In the genomic region with DNA sequence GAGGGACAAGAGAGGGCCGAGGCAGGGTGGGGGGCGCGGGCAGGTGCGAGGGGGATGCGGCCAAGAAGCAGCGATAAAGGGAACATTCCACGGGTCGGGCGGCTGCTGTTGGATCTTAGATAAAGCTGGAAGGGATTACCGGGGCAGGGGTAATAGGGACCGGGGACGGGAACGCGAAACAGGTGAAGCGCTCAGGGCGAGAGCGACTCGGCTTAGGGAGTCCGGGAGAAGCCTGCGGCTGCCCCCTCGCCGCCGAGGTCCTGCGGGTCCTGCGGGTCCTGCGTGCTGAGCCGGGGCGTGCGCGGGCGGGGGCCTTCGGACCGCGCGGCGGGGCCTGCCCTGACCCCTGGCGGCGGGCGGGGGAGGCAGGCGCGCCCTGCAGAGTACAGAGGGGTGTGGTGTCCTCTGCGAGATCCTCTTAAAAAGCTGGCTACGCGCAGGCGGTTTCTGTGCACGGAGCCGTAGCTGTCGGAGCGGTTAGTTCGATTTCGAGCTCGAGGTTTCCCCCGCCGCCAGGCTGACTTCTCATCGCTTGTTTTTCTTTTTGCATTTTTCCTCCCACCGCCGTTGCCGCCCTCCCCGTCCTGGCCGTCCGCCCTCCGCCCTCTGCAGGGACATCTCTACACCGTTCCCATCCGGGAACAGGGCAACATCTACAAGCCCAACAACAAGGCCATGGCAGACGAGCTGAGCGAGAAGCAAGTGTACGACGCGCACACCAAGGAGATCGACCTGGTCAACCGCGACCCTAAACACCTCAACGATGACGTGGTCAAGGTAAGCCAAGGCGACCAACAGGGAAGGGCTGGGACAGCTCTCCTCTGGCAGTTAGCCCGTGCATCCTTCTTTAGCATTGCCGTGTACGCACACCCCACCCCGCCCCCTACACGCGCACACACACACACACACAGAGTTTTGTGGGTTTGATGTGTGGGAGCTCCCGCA, we compare ENCODE assay signal across 8 cellular contexts. TPM values are rescaled to one million over a fixed set of nuclear protein-coding genes. Genes with fewer than 3 reads are reported as not detected.
DNase-seq lines count a peak whose midpoint lies in the region; ATAC-seq and TF ChIP-seq lines count a peak whose summit lies in the region.

No MANE protein-coding gene starts in this region.

- peaks cover 19% of the 10 kb centered on the region for H3K4me1 ChIP-seq in CD8-positive, alpha-beta memory T cell (ENCODE audit: insufficient read depth, low read length)
- H3K4me1 ChIP-seq in Panc1 (ENCODE audit: control insufficient read depth, insufficient read depth, low read length) (peaks cover 67% of the 10 kb centered on the region), tibial artery (peaks cover 0 to 52% (median 11%) of the 10 kb centered on the region in 4 donors)

- peak overlapping the region; percentile 75 for H3K4me3 ChIP-seq in CD8-positive, alpha-beta memory T cell (ENCODE audit: low read length)
- H3K4me3 ChIP-seq in Panc1 (ENCODE audit: low read depth in 2 of 2, low read length in 2 of 2), result peak overlapping the region; percentile 78 to 90
- peak overlapping the region; percentile 76 to 90 for H3K4me3 ChIP-seq in tibial artery

- peak overlapping the region in 1 of 8 donors; percentile 9 for H3K27ac Mint-ChIP-seq in CD8-positive, alpha-beta memory T cell
- H3K27ac Mint-ChIP-seq in neural crest cell (ENCODE audit: unreplicated experiment), result no peak overlapping the region

- H3K27ac ChIP-seq in CD8-positive, alpha-beta memory T cell (ENCODE audit: low read depth, low read length), result no peak overlapping the region
- H3K27ac ChIP-seq in Panc1 (ENCODE audit: low read length) (peak overlapping the region; percentile 99), tibial artery (peak overlapping the region; percentile 93 to 99)

- no peaks in the 10 kb centered on the region for H3K9me3 ChIP-seq in CD8-positive, alpha-beta memory T cell (ENCODE audit: low read length)
- H3K9me3 ChIP-seq in Panc1 (ENCODE audit: control insufficient read depth, insufficient read depth, low read depth, low read length), result no peaks in the 10 kb centered on the region
- no peaks in the 10 kb centered on the region for H3K9me3 ChIP-seq in tibial artery

- peaks cover 29 to 31% (median 29%) of the 10 kb centered on the region in 3 donors for H3K4me1 Mint-ChIP-seq in CD8-positive, alpha-beta memory T cell
- peaks cover 38% of the 10 kb centered on the region for H3K4me1 Mint-ChIP-seq in neural crest cell

- TF ChIP-seq CTCF in Panc1 (IDR thresholded peaks at IDR 0.05), result peak; percentile 98
- TF ChIP-seq CTCF in neural crest cell (conservative IDR thresholded peaks at IDR 0.05), result peak; percentile 83
- peak; percentile 83 to 90 for TF ChIP-seq CTCF in tibial artery (IDR thresholded peaks at IDR 0.05)

- POLR2A ChIA-PET in CD8-positive, alpha-beta memory T cell (lab: Charles Lee), result interaction anchor here (0.6 to 1.3 kb wide), 4 partner anchors 39 to 293 kb away, joined by 3 read pairs; no protein-coding TSS in a partner anchor
- POLR2A ChIA-PET in Panc1 (lab: Charles Lee), result interaction anchor here (0.5 to 2.7 kb wide), 11 partner anchors 11 to 268 kb away, joined by 3 to 13 read pairs (median 6); no protein-coding TSS in a partner anchor

- peaks cover 35% of the 10 kb centered on the region for H3K27me3 ChIP-seq in CD8-positive, alpha-beta memory T cell (ENCODE audit: insufficient read depth, low read length, poor library complexity, severe bottlenecking)
- H3K27me3 ChIP-seq in Panc1 (ENCODE audit: control insufficient read depth, insufficient read depth, low read length) (no peaks in the 10 kb centered on the region), tibial artery (no peaks in the 10 kb centered on the region)

- H3K9me3 Mint-ChIP-seq in CD8-positive, alpha-beta memory T cell, result no peaks in the 10 kb centered on the region
- H3K9me3 Mint-ChIP-seq in neural crest cell, result no peaks in the 10 kb centered on the region

- intact Hi-C loops in Panc1 (cut with micrococcal nuclease; ENCODE audit: unreplicated experiment) (loop anchor here (2.0 to 10.0 kb wide), 2 partner anchors 101 to 267 kb away; no protein-coding TSS in a partner anchor), tibial artery (cut with DNase I; ENCODE audit: low total_unique reads) (loop anchor here (5.0 kb wide), 2 partner anchors 56 to 269 kb away; no protein-coding TSS in a partner anchor)

- H3K36me3 ChIP-seq in CD8-positive, alpha-beta memory T cell (ENCODE audit: insufficient read depth, low read length), result no peaks in the 10 kb centered on the region
- H3K36me3 ChIP-seq in Panc1 (ENCODE audit: control insufficient read depth, insufficient read depth, low read length) (peaks cover 34% of the 10 kb centered on the region), tibial artery (peaks cover 0 to 6% (median 0%) of the 10 kb centered on the region in 3 donors)

- H3K4me3 Mint-ChIP-seq in CD8-positive, alpha-beta memory T cell, result peak overlapping the region; percentile 77 to 95 (median 85)
- peak overlapping the region; percentile 90 for H3K4me3 Mint-ChIP-seq in neural crest cell

- peak; percentile 46 to 75 (median 55) for DNase-seq in CD8-positive, alpha-beta memory T cell
- no peak for DNase-seq in Panc1 (ENCODE audit: low read depth, low spot score)
- DNase-seq in activated gamma-delta T cell treated with Interleukin-2 at 50 U/mL for 16 hours, result peak; percentile 52
- DNase-seq in foreskin melanocyte, result peak; percentile 66
- DNase-seq in neural crest cell (ENCODE audit: low read depth, low spot score), result peak; percentile 60
- DNase-seq in tibial artery, result peak; percentile 78 to 92

- BruUV-seq in Panc1 (replicated peaks; lab: Mats Ljungman, UMichigan), result no TSS peak

- no peaks in the 10 kb centered on the region for H3K36me3 Mint-ChIP-seq in CD8-positive, alpha-beta memory T cell
- no peaks in the 10 kb centered on the region for H3K36me3 Mint-ChIP-seq in neural crest cell (ENCODE audit: low read depth)

- in situ Hi-C loops in Panc1 (cut with HindIII; ENCODE audit: low pct_unique_long_range_greater_than_20kb, low sequenced_read_pairs), result no loop called here

- ATAC-seq in GM19328 (IDR thresholded peaks at IDR 0.05; ENCODE audit: unreplicated experiment), result peak; percentile 88
- peak; percentile 92 for ATAC-seq in HG03432 (IDR thresholded peaks at IDR 0.05; ENCODE audit: unreplicated experiment)
- peak; percentile 77 for ATAC-seq in Panc1

- H3K27me3 Mint-ChIP-seq in CD8-positive, alpha-beta memory T cell, result peaks cover 42 to 71% of the 10 kb centered on the region in 2 donors
- H3K27me3 Mint-ChIP-seq in neural crest cell (ENCODE audit: low read depth), result peaks cover 75% of the 10 kb centered on the region

- CTCF ChIA-PET in CD8-positive, alpha-beta memory T cell (lab: Charles Lee), result interaction anchor here (0.6 to 3.1 kb wide), 48 partner anchors 8 to 390 kb away, joined by 3 to 21 read pairs (median 4); partner anchors contain the start of genes CAV2 and TES
- CTCF ChIA-PET in Panc1 (lab: Charles Lee), result interaction anchor here (0.6 to 1.2 kb wide), 5 partner anchors 11 to 63 kb away, joined by 3 to 5 read pairs (median 3); partner anchors contain the start of gene CAV2

RNA-seq across cellular contexts. Expression of gene CAV1, which starts 1.3 kb away (rescaled TPM):
- 1 to 10 TPM; 2.3 to 2.5 TPM for total RNA-seq in CD8-positive, alpha-beta memory T cell
- polyA plus RNA-seq in CD8-positive, alpha-beta memory T cell, result not detected
- total RNA-seq in Panc1 (2021; ENCODE audit: unreplicated experiment), result 496 TPM
- 465 TPM for polyA plus RNA-seq in Panc1 (2012; ENCODE audit: insufficient read length)
- total RNA-seq in neural crest cell, result 3.7 and 5.3 TPM in 2 replicates

RNA-seq across cellular contexts. Expression of gene CAV2, which starts 26.6 kb away (rescaled TPM):
- total RNA-seq in CD8-positive, alpha-beta memory T cell, result not detected
- not detected for polyA plus RNA-seq in CD8-positive, alpha-beta memory T cell
- total RNA-seq in Panc1 (2021; ENCODE audit: unreplicated experiment) (217 TPM), neural crest cell (1.6 and 1.9 TPM in 2 replicates)
- polyA plus RNA-seq in Panc1 (2012; ENCODE audit: insufficient read length), result 199 TPM

Comparison
In these comparisons a context has a peak if more than half of its experiments do, and no peak if none do; other contexts are left out.
1. RNA of gene CAV1, which starts 1.3 kb away (total RNA-seq): 496 TPM in Panc1 (single experiment); 3.7 to 5.3 TPM in neural crest cell and 2.3 to 2.5 TPM in CD8-positive, alpha-beta memory T cell; every median in the first group is over 10 times any median in the second.
2. RNA of gene CAV2, which starts 26.6 kb away (total RNA-seq): 217 TPM in Panc1 (single experiment); 1.6 to 1.9 TPM in neural crest cell and not detected in CD8-positive, alpha-beta memory T cell; every median in the first group is over 10 times any median in the second.
3. Peak in every context shown above with its lines, with median percentiles within 50 percentile points of each other: H3K4me3 ChIP-seq, ATAC-seq and CTCF ChIP-seq.